In genomic region chr3:25426408-25426807, GRCh38 we compare ENCODE assay signal across 1 cellular context.
TF ChIP-seq lines count a peak whose summit lies in the region.

No MANE protein-coding gene starts in this region.

TF ChIP-seq in GM23338, 12 proteins besides CTCF, POLR2A, EP300 and RAD21 (continued from another document):
- no peak for TF ChIP-seq EZH2 (IDR thresholded peaks at IDR 0.05; ENCODE audit: low read depth, unreplicated experiment)
- no peak for TF ChIP-seq STAT1 (IDR thresholded peaks at IDR 0.05; ENCODE audit: unreplicated experiment)
- no peak for TF ChIP-seq ZNF462 (CRISPR knock-in tag; IDR thresholded peaks at IDR 0.05)
- TF ChIP-seq ETS1 (IDR thresholded peaks at IDR 0.05) = no peak
- TF ChIP-seq NANOG (IDR thresholded peaks at IDR 0.05; ENCODE audit: borderline replicate concordance) = no peak
- no peak for TF ChIP-seq EZH2phosphoT487 (IDR thresholded peaks at IDR 0.05; ENCODE audit: unreplicated experiment)
- no peak for TF ChIP-seq JUNB (IDR thresholded peaks at IDR 0.05; ENCODE audit: unreplicated experiment)
- TF ChIP-seq POLR2AphosphoS5 (IDR thresholded peaks at IDR 0.05; ENCODE audit: low read depth) = no peak
TF ChIP-seq in GM23338: peak in this region for 0.
